Comparison of ENCODE assay signal across 22 cellular contexts in the genomic region with DNA sequence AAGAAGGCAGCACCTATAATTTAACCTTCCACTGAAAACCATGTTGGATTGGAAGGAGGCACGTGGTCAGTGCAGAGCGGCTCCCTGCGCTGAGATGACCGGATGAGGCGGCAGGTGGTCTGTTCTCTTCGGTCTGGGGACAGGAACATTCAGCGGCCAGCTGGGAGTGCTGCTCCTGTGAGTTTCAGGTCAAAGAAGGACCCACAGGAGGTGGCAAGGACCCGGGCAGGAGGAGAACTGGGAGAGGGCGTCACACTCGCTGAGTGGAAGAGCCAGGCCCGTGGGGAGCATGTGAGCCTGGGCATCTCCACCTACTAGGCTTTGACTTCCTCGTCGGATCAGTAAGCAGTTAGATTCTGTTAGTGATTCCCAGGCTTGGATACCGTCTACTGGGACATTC.
A peak's percentile ranks its signal among the peaks of the same experiment; 100 is the strongest.
DNase-seq lines count a peak whose midpoint lies in the region; ATAC-seq, FAIRE-seq and TF ChIP-seq lines count a peak whose summit lies in the region.
"Had no signal": no experiment of that assay in that cellular context is flagged by ENCODE, and none has a peak within 500 bp of the region (broad histone marks: within the 10 kb centered on the region; RNA-seq: fewer than 3 reads in every experiment).

No MANE protein-coding gene starts in this region.

- intact Hi-C loops in K562 (cut with micrococcal nuclease) = no loop called here
- intact Hi-C loops in stomach (cut with DNase I; ENCODE audit: low total_unique reads) = no loop called here
- intact Hi-C loops in pancreas (cut with DNase I) = no loop called here

- H3K9ac ChIP-seq in K562 (ENCODE audit: insufficient read depth in 1 of 2, low read depth in 2 of 2, low read length in 2 of 2) (no peak overlapping the region), trophoblast cell (ENCODE audit: low read length) (no peak overlapping the region)

- FAIRE-seq in K562 (lab: Jason Lieb, UNC) (no peak), pancreas (lab: Jason Lieb, UNC) (no peak)
- FAIRE-seq: A204.1, GM12878, HTR-8/SVneo had no signal

- H3K23ac ChIP-seq in trophoblast cell (ENCODE audit: low read length) = no peak overlapping the region

- H3K9me3 ChIP-seq in HEK293 (ENCODE audit: control insufficient read depth, insufficient read depth, low read depth, low read length) (no peaks in the 10 kb centered on the region), K562 (replicated peaks; ENCODE audit: control insufficient read depth, insufficient read depth, low read depth, low read length) (peaks cover 1% of the 10 kb centered on the region; the same call in 1 of the 2 replicates), trophoblast cell (ENCODE audit: insufficient read depth, low read depth, low read length) (peaks cover 5% of the 10 kb centered on the region), stomach (no peaks in the 10 kb centered on the region), pancreas (no peaks in the 10 kb centered on the region)
- H3K9me3 ChIP-seq: BE2C had no signal

- no peak overlapping the region for H2BK120ac ChIP-seq in trophoblast cell (ENCODE audit: insufficient read depth, low read length, poor library complexity)

- H4K91ac ChIP-seq in trophoblast cell (ENCODE audit: low read depth, low read length) = no peak overlapping the region

- TF ChIP-seq POLR2A in K562 (conservative IDR thresholded peaks at IDR 0.05) (no peak), stomach (IDR thresholded peaks at IDR 0.05) (no peak)

- CTCF ChIA-PET in HEK293 (lab: Yijun Ruan, JAX) (no interaction called here), K562 (lab: Yijun Ruan, JAX; ENCODE audit: low intra/inter-chr PET ratio) (no interaction called here)

- DNase-seq in K562 (ENCODE audit: extremely low read depth in 1 of 4, low spot score in 3 of 4) (no peak), trophoblast cell (no peak), stomach (peak; percentile 8), pancreas (no peak), NCI-H524 treated with DMSO at 0.1 percent for 48 hours (lab: John Stamatoyannopoulos, UW) (no peak)
- DNase-seq: ACHN; BE2C; C1 segment of cervical spinal cord; CD4-positive, CD25-positive, alpha-beta regulatory T cell; CD8-positive, alpha-beta memory T cell; COR-L47; DMS 273 treated with DMSO at 0.1 percent for 48 hours; DMS53; DND-41; EL; GOT3; H7 had no signal

- H3K79me2 ChIP-seq in K562 (ENCODE audit: control insufficient read depth, insufficient read depth, low read length) = no peaks in the 10 kb centered on the region
- no peaks in the 10 kb centered on the region for H3K79me2 ChIP-seq in trophoblast cell (ENCODE audit: control insufficient read depth, insufficient read depth, low read length, poor library complexity)

- in situ Hi-C loops in K562 (cut with MboI) = no loop called here

- H3K18ac ChIP-seq in trophoblast cell (ENCODE audit: low read length) = no peak overlapping the region

- no peak overlapping the region for H2AK5ac ChIP-seq in trophoblast cell (ENCODE audit: low read length)

- no peak overlapping the region for H2BK12ac ChIP-seq in trophoblast cell (ENCODE audit: low read length)

- TF ChIP-seq CTCF in HEK293 (tag by site-specific recombination; IDR thresholded peaks at IDR 0.05) = no peak
- no peak for TF ChIP-seq CTCF in K562 (IDR thresholded peaks at IDR 0.05 in 2 of 3, conservative IDR thresholded peaks at IDR 0.05 in 1 of 3; ENCODE audit: insufficient read depth in 2 of 3, low read depth in 1 of 3, low read length in 3 of 3)
- no peak for TF ChIP-seq CTCF in stomach (IDR thresholded peaks at IDR 0.05)
- no peak for TF ChIP-seq CTCF in pancreas (IDR thresholded peaks at IDR 0.05)

- H3K36me3 ChIP-seq in HEK293 (ENCODE audit: control insufficient read depth in 2 of 2, insufficient read depth in 1 of 2, low read length in 2 of 2) = no peaks in the 10 kb centered on the region
- no peaks in the 10 kb centered on the region for H3K36me3 ChIP-seq in K562 (ENCODE audit: control insufficient read depth, insufficient read depth, low read length)
- H3K36me3 ChIP-seq in trophoblast cell (ENCODE audit: control insufficient read depth in 1 of 2, insufficient read depth in 2 of 2, low read length in 2 of 2) = no peaks in the 10 kb centered on the region
- no peaks in the 10 kb centered on the region for H3K36me3 ChIP-seq in stomach
- H3K36me3 ChIP-seq in pancreas = no peaks in the 10 kb centered on the region
- H3K36me3 ChIP-seq: BE2C had no signal

- no peak overlapping the region for H4K12ac ChIP-seq in trophoblast cell (ENCODE audit: low read depth, low read length)

- no peaks in the 10 kb centered on the region for H3K4me1 ChIP-seq in HEK293 (ENCODE audit: control insufficient read depth, insufficient read depth, low read length)
- H3K4me1 ChIP-seq in K562 (replicated peaks in 1 of 2; ENCODE audit: control insufficient read depth in 2 of 2, insufficient read depth in 2 of 2, low read length in 2 of 2) = no peaks in the 10 kb centered on the region
- peaks cover 11 to 12% of the 10 kb centered on the region in 2 experiments for H3K4me1 ChIP-seq in trophoblast cell (ENCODE audit: control insufficient read depth in 1 of 2, insufficient read depth in 2 of 2, low read length in 2 of 2)
- peaks cover 8 to 14% (median 10%) of the 10 kb centered on the region in 4 donors for H3K4me1 ChIP-seq in stomach
- H3K4me1 ChIP-seq in pancreas = no peaks in the 10 kb centered on the region
- H3K4me1 ChIP-seq: BE2C had no signal

- H3K27ac ChIP-seq in HEK293 (ENCODE audit: extremely low read depth, low read depth, low read length) (no peak overlapping the region), K562 (ENCODE audit: extremely low read depth, low read depth, low read length) (no peak overlapping the region), trophoblast cell (ENCODE audit: low read depth, low read length) (no peak overlapping the region), stomach (no peak overlapping the region), pancreas (no peak overlapping the region)

- H4K20me1 ChIP-seq in K562 (replicated peaks; ENCODE audit: control insufficient read depth, insufficient read depth, low read length) = no peaks in the 10 kb centered on the region

- no TSS peak for BruUV-seq in K562 (replicated peaks; lab: Mats Ljungman, UMichigan)

- POLR2A ChIA-PET in HEK293 (lab: Yijun Ruan, JAX) = no interaction called here
- POLR2A ChIA-PET in K562 (lab: Yijun Ruan, JAX) = no interaction called here

- peaks cover 4% of the 10 kb centered on the region for H3K9me1 ChIP-seq in K562 (ENCODE audit: control insufficient read depth, insufficient read depth, low read length)

- H3K4me2 ChIP-seq in K562 (ENCODE audit: insufficient read depth, low read length) = no peak overlapping the region
- no peak overlapping the region for H3K4me2 ChIP-seq in trophoblast cell (ENCODE audit: low read length)

- H3K14ac ChIP-seq in trophoblast cell (ENCODE audit: low read length) = no peak overlapping the region

- no peak overlapping the region for H3K4ac ChIP-seq in trophoblast cell (ENCODE audit: low read depth, low read length)

- H3K79me1 ChIP-seq in trophoblast cell (ENCODE audit: low read length) = peaks cover 4% of the 10 kb centered on the region

- H2AFZ ChIP-seq in K562 (ENCODE audit: low read depth, low read length) (no peak overlapping the region), trophoblast cell (ENCODE audit: insufficient read depth, low read length, poor library complexity) (no peak overlapping the region)

- TF ChIP-seq EP300 in K562 (IDR thresholded peaks at IDR 0.05; ENCODE audit: low read length) (no peak), stomach (IDR thresholded peaks at IDR 0.05) (no peak)

- H2BK5ac ChIP-seq in trophoblast cell (ENCODE audit: low read depth, low read length, poor library complexity) = no peak overlapping the region

- WGBS in K562 (ENCODE audit: insufficient coverage, low coverage, missing lambda C conversion rate) = 0% methylated on average over 14 of the region's 14 CpGs
- WGBS in trophoblast cell (ENCODE audit: extremely low coverage, insufficient coverage, insufficient read length) = no CpG with 5 or more reads among the region's 14 CpGs
- 85 to 89% (median 87%) methylated on average over 14 of the region's 14 CpGs for WGBS in stomach, 5 donors
- whole genome bisulfite sequencing in pancreas, 2 donors = 80 to 83% methylated on average over 14 of the region's 14 CpGs

- H4K8ac ChIP-seq in trophoblast cell (ENCODE audit: low read depth, low read length) = no peak overlapping the region

- ATAC-seq in K562 = no peak
- no peak for ATAC-seq in pancreas
- ATAC-seq: GM12878, HCT116 had no signal

- H3K4me3 ChIP-seq in HEK293 (ENCODE audit: low read depth, low read length) (no peak overlapping the region), K562 (no peak overlapping the region), trophoblast cell (ENCODE audit: low read depth, low read length) (peak overlapping the region; percentile 32), stomach (no peak overlapping the region), pancreas (no peak overlapping the region)
- H3K4me3 ChIP-seq: GM12878 had no signal

- H3K27me3 ChIP-seq in K562 (ENCODE audit: control insufficient read depth in 2 of 2, insufficient read depth in 2 of 2, low read length in 2 of 2) = peaks cover 31 to 66% of the 10 kb centered on the region in 2 experiments
- no peaks in the 10 kb centered on the region for H3K27me3 ChIP-seq in trophoblast cell (ENCODE audit: insufficient read depth, low read length)
- peaks cover 0 to 10% (median 0%) of the 10 kb centered on the region in 3 donors for H3K27me3 ChIP-seq in stomach
- H3K27me3 ChIP-seq in pancreas = no peaks in the 10 kb centered on the region

- TF ChIP-seq RAD21 in K562 (CRISPR knock-in tag; conservative IDR thresholded peaks at IDR 0.05 in 1 of 2, IDR thresholded peaks at IDR 0.05 in 1 of 2) = no peak

TF ChIP-seq in HEK293, 187 proteins besides CTCF, POLR2A, EP300 and RAD21 (continues in another document):
- TF ChIP-seq ZNF341 (tag by site-specific recombination; IDR thresholded peaks at IDR 0.05; ENCODE audit: low read depth) = peak; percentile 29; the same call in 1 of the 2 replicates

TF ChIP-seq in K562, 482 proteins besides CTCF, POLR2A, EP300 and RAD21 (continues in another document):
- TF ChIP-seq SNIP1 (IDR thresholded peaks at IDR 0.05; ENCODE audit: low read depth) = no peak
- no peak for TF ChIP-seq KLF13 (tag; IDR thresholded peaks at IDR 0.05; ENCODE audit: borderline replicate concordance, low read depth)
- TF ChIP-seq TEAD4 (IDR thresholded peaks at IDR 0.05; ENCODE audit: low read length) = no peak
- TF ChIP-seq TEAD4 (CRISPR knock-in tag; IDR thresholded peaks at IDR 0.05; ENCODE audit: borderline replicate concordance) = no peak
